In genomic region chr11:2858995-2859705, GRCh38 we compare ENCODE assay signal across 26 cellular contexts.
"Had no signal": no experiment of that assay in that cellular context is flagged by ENCODE, and none has a peak within 500 bp of the region (broad histone marks: within the 10 kb centered on the region; RNA-seq: fewer than 3 reads in every experiment).

No MANE protein-coding gene starts in this region.

- H3K27me3 ChIP-seq: thyroid gland had no signal

- H3K9me3 ChIP-seq: colonic mucosa, esophagus muscularis mucosa, gastroesophageal sphincter, heart left ventricle, left ventricle myocardium inferior, lower lobe of right lung, prostate gland, sigmoid colon, spleen, thyroid gland had no signal

- FAIRE-seq: endothelial cell of umbilical vein had no signal

- H3K36me3 ChIP-seq: colonic mucosa, esophagus muscularis mucosa, gastroesophageal sphincter, heart left ventricle, left ventricle myocardium inferior, lower lobe of right lung, prostate gland, sigmoid colon, spleen, thyroid gland had no signal

- DNase-seq: colonic mucosa; effector CD8-positive, alpha-beta T cell; foreskin keratinocyte; heart left ventricle; hypothalamus; immature natural killer cell; islet precursor cell; kidney glomerular epithelial cell; left colon; left ventricle myocardium inferior; lower lobe of right lung; natural killer cell; nucleus accumbens; right cardiac atrium; sigmoid colon; spleen; stimulated activated CD4-positive, alpha-beta T cell treated with anti-CD3 and anti-CD28 coated beads, Interleukin-15, amount 100 ng/mL, for 24 hours; stimulated activated CD4-positive, alpha-beta T cell treated with anti-CD3 and anti-CD28 coated beads, Interleukin-2, amount 100 ng/mL, for 48 hours; stimulated activated naive CD4-positive, alpha-beta T cell; stimulated activated naive CD8-positive, alpha-beta T cell treated with anti-CD3 and anti-CD28 coated beads, Interleukin-15, amount 100 ng/mL, for 72 hours; thyroid gland; trophoblast cell had no signal

- ATAC-seq: foreskin keratinocyte, gastroesophageal sphincter, heart left ventricle, left colon, lower lobe of right lung, natural killer cell, right cardiac atrium had no signal

- H3K27ac ChIP-seq: colonic mucosa, esophagus muscularis mucosa, foreskin keratinocyte, gastroesophageal sphincter, heart left ventricle, left ventricle myocardium inferior, lower lobe of right lung, prostate gland, sigmoid colon, spleen, thyroid gland had no signal

- H3K4me3 ChIP-seq: colonic mucosa, esophagus muscularis mucosa, gastroesophageal sphincter, heart left ventricle, left ventricle myocardium inferior, lower lobe of right lung, prostate gland, sigmoid colon, spleen, thyroid gland had no signal

- H3K4me1 ChIP-seq: colonic mucosa, foreskin keratinocyte, prostate gland had no signal
